8 cellular contexts compared by ENCODE assay signal in the genomic region with DNA sequence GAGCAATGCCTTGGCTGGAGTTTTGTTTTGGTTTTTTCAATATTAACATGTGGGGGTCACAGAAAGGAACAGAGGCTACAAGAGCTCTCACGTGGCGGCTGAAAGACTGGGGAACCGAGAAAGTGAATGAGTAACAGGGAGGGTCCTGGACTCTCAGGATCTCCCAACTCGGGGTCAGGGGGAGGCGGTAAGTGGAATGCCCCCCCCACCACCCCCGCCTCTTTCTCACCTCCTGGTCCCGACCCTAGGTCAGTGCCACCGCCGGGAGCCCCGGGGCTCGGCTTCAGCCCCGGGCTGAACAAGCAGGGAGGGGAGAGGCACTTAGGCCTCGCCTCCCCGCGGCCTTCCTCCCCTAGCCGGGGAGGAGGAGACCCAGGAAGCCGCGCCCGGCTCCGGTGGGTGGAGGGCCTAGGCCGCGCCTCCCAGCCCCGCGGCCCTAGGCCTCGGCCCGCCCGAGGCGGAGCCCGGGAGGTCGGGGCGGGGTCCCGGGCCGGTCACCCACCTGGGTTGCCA. TPM values are rescaled to one million over a fixed set of nuclear protein-coding genes. Genes with fewer than 3 reads are reported as not detected.
A peak's percentile ranks its signal among the peaks of the same experiment; 100 is the strongest.
DNase-seq lines count a peak whose midpoint lies in the region; ATAC-seq, FAIRE-seq and TF ChIP-seq lines count a peak whose summit lies in the region.
"Not testable (repeated sequence)": the region's sequence is repeated elsewhere in the genome, so short reads cannot be mapped to it uniquely, and the experiment has no call there.

No MANE protein-coding gene starts in this region.

- H3K4me1 ChIP-seq in kidney (ENCODE audit: control insufficient read depth in 1 of 2, insufficient read depth in 1 of 2, low read depth in 1 of 2, low read length in 2 of 2), result not testable (repeated sequence)

- peak; percentile 37 for DNase-seq in AG08395 (ENCODE audit: low spot score)
- peak; percentile 40 for DNase-seq in NCI-H345 treated with DMSO at 0.1 percent for 48 hours (lab: John Stamatoyannopoulos, UW; ENCODE audit: unreplicated experiment)
- DNase-seq in activated CD4-positive, alpha-beta T cell treated with anti-CD3 and anti-CD28 coated beads for 1 hour, result peak; percentile 74
- peak; percentile 78 to 83 for DNase-seq in cardiac fibroblast (ENCODE audit: low read depth in 2 of 2)
- DNase-seq in kidney, result peak; percentile 96
- DNase-seq in stimulated activated CD4-positive, alpha-beta T cell treated with anti-CD3 and anti-CD28 coated beads, Interleukin-12 subunit alpha, Interleukin-12 subunit beta, amount 100 ng/mL, for 48 hours (ENCODE audit: low read depth in 2 of 3, low spot score in 1 of 3), result peak; percentile 75 to 82 (median 75)

- peak overlapping the region; percentile 52 to 70 for H3K4me3 ChIP-seq in cardiac fibroblast (replicated peaks in 1 of 2; ENCODE audit: low read depth in 2 of 2, low read length in 2 of 2)
- H3K4me3 ChIP-seq in kidney (ENCODE audit: low read length in 2 of 2), result peak overlapping the region; percentile 48 to 50

- in situ Hi-C loops in GM18951 (cut with MboI; ENCODE audit: low sequenced_read_pairs, unreplicated experiment), result not testable (repeated sequence)

- ATAC-seq in HG03108 (IDR thresholded peaks at IDR 0.05; ENCODE audit: unreplicated experiment), result peak; percentile 79

- peak overlapping the region in 1 of 2 donors; percentile 34 for H3K9ac ChIP-seq in kidney (ENCODE audit: low read length in 2 of 2)

- H3K9me3 ChIP-seq in kidney (ENCODE audit: control insufficient read depth in 1 of 2, low read length in 2 of 2), result not testable (repeated sequence)

- intact Hi-C loops in kidney (cut with DNase I), result not testable (repeated sequence)

- TF ChIP-seq POLR2A in GM18951 (IDR thresholded peaks at IDR 0.05; ENCODE audit: extremely low read depth, insufficient read depth, insufficient read length), result peak; percentile 5

- H3K27ac ChIP-seq in kidney (ENCODE audit: low read depth in 2 of 2, low read length in 2 of 2), result peak overlapping the region in 1 of 2 donors; percentile 65

- TF ChIP-seq CTCF in cardiac fibroblast (IDR thresholded peaks at IDR 0.05; ENCODE audit: low read depth, low read length); kidney (IDR thresholded peaks at IDR 0.05; ENCODE audit: borderline replicate concordance, extremely low read depth, insufficient read depth): not testable (repeated sequence)

- FAIRE-seq in kidney (lab: Jason Lieb, UNC), result not testable (repeated sequence)

- not testable (repeated sequence) for H3K36me3 ChIP-seq in kidney (ENCODE audit: control insufficient read depth in 1 of 2, insufficient read depth in 2 of 2, low read length in 2 of 2)

RNA-seq across cellular contexts. Expression of a gene that starts 20.6 kb away (rescaled TPM):
- 68.1 TPM for total RNA-seq in kidney
- 61.8 TPM for polyA plus RNA-seq in kidney (ENCODE audit: insufficient read depth, low read depth, low replicate concordance)

RNA-seq across cellular contexts. Expression of a gene that starts 35.8 kb away (rescaled TPM):
- 32.7 TPM for total RNA-seq in kidney
- 30.1 TPM for polyA plus RNA-seq in kidney (ENCODE audit: insufficient read depth, low read depth, low replicate concordance)

RNA-seq across cellular contexts. Expression of a gene that starts 40.1 kb away (rescaled TPM):
- not detected for total RNA-seq in kidney
- polyA plus RNA-seq in kidney (ENCODE audit: insufficient read depth, low read depth, low replicate concordance), result 2.3 TPM

RNA-seq across cellular contexts. Expression of a gene that starts 47.8 kb away (rescaled TPM):
- total RNA-seq in kidney, result 12.8 TPM
- polyA plus RNA-seq in kidney (ENCODE audit: insufficient read depth, low read depth, low replicate concordance), result 5.0 TPM

Comparison
In these comparisons a context has a peak if more than half of its experiments do, and no peak if none do; other contexts are left out.
1. DNase-seq: peak in every context shown above with its lines; median percentile 96 in kidney; 80 in cardiac fibroblast; 75 in stimulated activated CD4-positive, alpha-beta T cell treated with anti-CD3 and anti-CD28 coated beads, Interleukin-12 subunit alpha, Interleukin-12 subunit beta, amount 100 ng/mL, for 48 hours; 74 in activated CD4-positive, alpha-beta T cell treated with anti-CD3 and anti-CD28 coated beads for 1 hour; 40 in NCI-H345 treated with DMSO at 0.1 percent for 48 hours; 37 in AG08395.